Comparison of ENCODE assay signal across 1 cellular context in the genomic region with DNA sequence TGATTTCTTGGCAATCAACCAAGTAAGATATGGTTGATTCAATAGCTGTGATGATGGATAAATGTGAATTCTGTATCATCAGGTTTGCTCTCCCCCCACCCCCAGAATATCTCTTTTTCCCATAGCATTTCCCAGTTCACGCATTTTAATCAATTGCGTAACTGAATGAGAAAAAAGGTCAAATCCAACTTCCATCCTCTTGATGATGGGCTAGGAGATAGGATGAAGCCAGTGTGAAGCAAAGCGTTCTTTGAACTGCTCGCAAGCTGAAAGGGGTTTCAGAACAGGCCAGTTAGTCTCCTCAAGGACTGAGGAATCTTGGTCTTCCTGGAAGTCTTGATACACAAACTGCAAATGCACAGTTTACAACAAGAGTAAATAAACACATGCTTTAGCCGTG.
TF ChIP-seq lines count a peak whose summit lies in the region.

No MANE protein-coding gene starts in this region.

TF ChIP-seq in GM23338, 12 proteins besides CTCF, POLR2A, EP300 and RAD21 (continued from another document):
- TF ChIP-seq, protein P1, sequence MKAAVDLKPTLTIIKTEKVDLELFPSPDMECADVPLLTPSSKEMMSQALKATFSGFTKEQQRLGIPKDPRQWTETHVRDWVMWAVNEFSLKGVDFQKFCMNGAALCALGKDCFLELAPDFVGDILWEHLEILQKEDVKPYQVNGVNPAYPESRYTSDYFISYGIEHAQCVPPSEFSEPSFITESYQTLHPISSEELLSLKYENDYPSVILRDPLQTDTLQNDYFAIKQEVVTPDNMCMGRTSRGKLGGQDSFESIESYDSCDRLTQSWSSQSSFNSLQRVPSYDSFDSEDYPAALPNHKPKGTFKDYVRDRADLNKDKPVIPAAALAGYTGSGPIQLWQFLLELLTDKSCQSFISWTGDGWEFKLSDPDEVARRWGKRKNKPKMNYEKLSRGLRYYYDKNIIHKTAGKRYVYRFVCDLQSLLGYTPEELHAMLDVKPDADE (IDR thresholded peaks at IDR 0.05): no peak
